Comparison of ENCODE assay signal across 8 cellular contexts in the genomic region with DNA sequence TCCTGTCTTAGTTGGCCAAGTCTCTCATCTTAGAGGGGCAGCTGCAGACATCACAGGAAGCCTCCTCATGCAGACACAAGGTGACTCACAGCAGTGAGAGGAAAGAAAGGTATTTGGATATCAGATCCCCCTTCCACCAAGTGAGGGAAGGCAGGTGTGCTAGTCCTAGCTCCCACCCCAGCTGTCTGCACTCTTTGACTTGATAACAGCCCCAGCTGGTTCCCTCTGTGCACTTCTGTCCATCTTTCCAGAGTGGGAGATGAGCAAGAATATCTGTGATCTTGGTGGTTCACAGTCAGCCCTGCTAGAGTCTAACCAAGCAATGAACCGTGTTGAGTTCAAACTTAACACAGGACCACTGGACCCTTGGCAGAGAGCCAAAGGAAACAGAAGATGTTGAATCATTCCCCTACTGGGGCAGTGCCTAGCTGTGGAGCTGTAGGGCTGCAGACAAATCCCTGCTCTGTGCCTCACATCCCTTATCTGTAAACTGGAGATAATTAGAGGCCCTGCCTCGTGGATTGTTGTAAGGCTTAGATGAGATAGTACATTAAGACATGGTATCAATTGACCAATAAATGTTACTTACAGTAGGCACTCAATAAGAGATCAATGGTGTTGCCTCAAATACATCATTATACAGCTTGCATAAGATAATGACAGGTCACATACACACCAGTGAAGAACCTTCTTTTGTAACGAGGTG. TPM values are rescaled to one million over a fixed set of nuclear protein-coding genes. Genes with fewer than 3 reads are reported as not detected.
DNase-seq lines count a peak whose midpoint lies in the region; ATAC-seq and TF ChIP-seq lines count a peak whose summit lies in the region.

No MANE protein-coding gene starts in this region.

- no peak overlapping the region for H4K8ac ChIP-seq in mesenchymal stem cell (ENCODE audit: low read length)

- H3K27ac ChIP-seq in mesenchymal stem cell (ENCODE audit: low read length, poor library complexity, severe bottlenecking) (peak overlapping the region; percentile 91), caudate nucleus (ENCODE audit: low read depth, low read length) (no peak overlapping the region)

- H3K79me1 ChIP-seq in mesenchymal stem cell (replicated peaks; ENCODE audit: low read length, poor library complexity, severe bottlenecking) = no peaks in the 10 kb centered on the region

- H3K4me2 ChIP-seq in mesenchymal stem cell (ENCODE audit: low read length, poor library complexity, severe bottlenecking) = no peak overlapping the region

- H3K27me3 Mint-ChIP-seq in WTC11 (ENCODE audit: low read depth) = no peaks in the 10 kb centered on the region

- no peaks in the 10 kb centered on the region for H3K36me3 ChIP-seq in mesenchymal stem cell (ENCODE audit: control insufficient read depth in 1 of 2, insufficient read depth in 2 of 2, low read depth in 1 of 2, low read length in 2 of 2)

- H3K18ac ChIP-seq in mesenchymal stem cell (ENCODE audit: low read depth in 1 of 2, low read length in 2 of 2) = no peak overlapping the region

- no peak overlapping the region for H3K14ac ChIP-seq in mesenchymal stem cell (ENCODE audit: low read length in 2 of 2)

- no peak overlapping the region for H3K9ac ChIP-seq in mesenchymal stem cell (ENCODE audit: low read length)

- H3K27me3 ChIP-seq in mesenchymal stem cell (ENCODE audit: control insufficient read depth in 1 of 2, insufficient read depth in 1 of 2, low read length in 2 of 2) = no peaks in the 10 kb centered on the region

- no peak overlapping the region for H3K23ac ChIP-seq in mesenchymal stem cell (ENCODE audit: low read length in 2 of 2)

- no peak overlapping the region for H2BK12ac ChIP-seq in mesenchymal stem cell (ENCODE audit: low read length in 2 of 2)

- peak; percentile 96 for DNase-seq in EL
- DNase-seq in WTC11 (ENCODE audit: low spot score) = no peak
- peak; percentile 42 for DNase-seq in mesenchymal stem cell
- DNase-seq in NCI-H187 (lab: John Stamatoyannopoulos, UW) = no peak
- DNase-seq in caudate nucleus (lab: John Stamatoyannopoulos, UW) = no peak
- no peak for DNase-seq in NCI-H187 treated with DMSO at 0.1 percent for 48 hours (lab: John Stamatoyannopoulos, UW)

- H3K4ac ChIP-seq in mesenchymal stem cell (ENCODE audit: low read depth in 1 of 2, low read length in 2 of 2) = no peak overlapping the region

- ATAC-seq in HG02973 (IDR thresholded peaks at IDR 0.05; ENCODE audit: unreplicated experiment) (peak; percentile 43), WTC11 (no peak), GM21447 (IDR thresholded peaks at IDR 0.05; ENCODE audit: unreplicated experiment) (no peak)

- no peak overlapping the region for H2BK5ac ChIP-seq in mesenchymal stem cell (ENCODE audit: low read depth, low read length, poor library complexity, severe bottlenecking)

- no peaks in the 10 kb centered on the region for H3K9me3 ChIP-seq in mesenchymal stem cell (ENCODE audit: control insufficient read depth, low read length)

- CTCF ChIA-PET in WTC11 (lab: Charles Lee) = no interaction called here

- no peak for TF ChIP-seq CTCF in WTC11 (IDR thresholded peaks at IDR 0.05)

- no peak overlapping the region for H4K91ac ChIP-seq in mesenchymal stem cell (ENCODE audit: low read length)

- H3K4me3 Mint-ChIP-seq in WTC11 = no peak overlapping the region

- no peaks in the 10 kb centered on the region; the same call in 1 of the 2 replicates for H3K4me1 Mint-ChIP-seq in WTC11

- peak overlapping the region; percentile 94 for H2AK5ac ChIP-seq in mesenchymal stem cell (ENCODE audit: low read length, severe bottlenecking)

- H2BK120ac ChIP-seq in mesenchymal stem cell (ENCODE audit: low read depth, low read length) = no peak overlapping the region

- WGBS in mesenchymal stem cell = 0% methylated on average over 1 of the region's 3 CpGs

- peaks cover 13% of the 10 kb centered on the region for H3K9me3 Mint-ChIP-seq in WTC11

- H3K4me3 ChIP-seq in mesenchymal stem cell (ENCODE audit: insufficient read depth in 1 of 2, low read depth in 1 of 2, low read length in 2 of 2) = no peak overlapping the region

- peak overlapping the region; percentile 83 for H2BK15ac ChIP-seq in mesenchymal stem cell (ENCODE audit: low read depth, poor library complexity, severe bottlenecking)

- no peak overlapping the region for H2AFZ ChIP-seq in mesenchymal stem cell (ENCODE audit: low read depth, low read length)

- H3K36me3 Mint-ChIP-seq in WTC11 = no peaks in the 10 kb centered on the region

- H3K27ac Mint-ChIP-seq in WTC11 = no peak overlapping the region

- peaks cover 10% of the 10 kb centered on the region for H3K4me1 ChIP-seq in mesenchymal stem cell (ENCODE audit: control insufficient read depth, insufficient read depth, low read depth, low read length)

- POLR2A ChIA-PET in WTC11 (lab: Charles Lee) = no interaction called here

TF ChIP-seq in WTC11, 78 proteins besides CTCF, POLR2A, EP300 and RAD21:
- TF ChIP-seq ELF4 (CRISPR knock-in tag; IDR thresholded peaks at IDR 0.05; ENCODE audit: low read depth) = no peak
- TF ChIP-seq GABPB1 (CRISPR knock-in tag; IDR thresholded peaks at IDR 0.05) = peak; percentile 69
TF ChIP-seq in WTC11: peak in this region for 1.

RNA-seq across cellular contexts. Expression of a gene that starts 39.1 kb away (rescaled TPM):
- 0.83 to 1.6 TPM (median 0.98 TPM) in 3 replicates for total RNA-seq in WTC11 (2021)
- 1.3 TPM for polyA plus RNA-seq in mesenchymal stem cell (2013, experiment 1 of 2)
- polyA plus RNA-seq in mesenchymal stem cell (2013, experiment 2 of 2) = 1.00 TPM

Comparison
In these comparisons a context has a peak if more than half of its experiments do, and no peak if none do; other contexts are left out.
1. DNase-seq: peak in EL (single experiment) and mesenchymal stem cell (single experiment); none in WTC11 (single experiment), NCI-H187 (0 of 2), caudate nucleus (0 of 61) and NCI-H187 treated with DMSO at 0.1 percent for 48 hours (single experiment).